ENCODE assay signal across 1 cellular context in the genomic region with DNA sequence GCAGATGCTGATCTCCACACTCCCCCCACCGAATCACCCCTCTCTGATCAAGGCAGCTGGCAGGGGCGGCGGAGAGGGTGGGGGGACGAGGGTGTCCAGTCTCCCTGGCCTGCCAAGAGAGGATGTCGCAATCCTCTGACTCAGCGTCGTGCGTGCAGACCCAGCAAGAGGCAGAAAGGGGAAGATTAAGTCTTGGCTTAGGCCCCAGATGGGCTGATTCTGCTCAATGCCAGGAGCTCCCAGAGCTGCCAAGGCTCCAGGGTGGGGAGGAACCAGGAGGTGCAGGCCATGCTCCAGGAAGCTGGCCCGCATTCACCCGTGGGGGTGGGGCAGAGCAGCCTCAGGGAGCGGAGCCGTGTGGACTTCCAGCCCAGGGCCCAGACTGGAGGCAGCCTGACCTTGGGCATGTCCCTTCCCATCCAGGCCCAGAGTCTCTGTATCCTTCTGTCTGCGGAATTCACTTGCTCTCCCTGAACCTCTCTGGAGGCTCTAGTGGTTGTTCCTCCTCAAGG.
TF ChIP-seq lines count a peak whose summit lies in the region.

No MANE protein-coding gene starts in this region.

TF ChIP-seq in HepG2, 621 proteins besides CTCF, POLR2A, EP300 and RAD21 (continued from another document and continues in another):
- TF ChIP-seq, protein P1, sequence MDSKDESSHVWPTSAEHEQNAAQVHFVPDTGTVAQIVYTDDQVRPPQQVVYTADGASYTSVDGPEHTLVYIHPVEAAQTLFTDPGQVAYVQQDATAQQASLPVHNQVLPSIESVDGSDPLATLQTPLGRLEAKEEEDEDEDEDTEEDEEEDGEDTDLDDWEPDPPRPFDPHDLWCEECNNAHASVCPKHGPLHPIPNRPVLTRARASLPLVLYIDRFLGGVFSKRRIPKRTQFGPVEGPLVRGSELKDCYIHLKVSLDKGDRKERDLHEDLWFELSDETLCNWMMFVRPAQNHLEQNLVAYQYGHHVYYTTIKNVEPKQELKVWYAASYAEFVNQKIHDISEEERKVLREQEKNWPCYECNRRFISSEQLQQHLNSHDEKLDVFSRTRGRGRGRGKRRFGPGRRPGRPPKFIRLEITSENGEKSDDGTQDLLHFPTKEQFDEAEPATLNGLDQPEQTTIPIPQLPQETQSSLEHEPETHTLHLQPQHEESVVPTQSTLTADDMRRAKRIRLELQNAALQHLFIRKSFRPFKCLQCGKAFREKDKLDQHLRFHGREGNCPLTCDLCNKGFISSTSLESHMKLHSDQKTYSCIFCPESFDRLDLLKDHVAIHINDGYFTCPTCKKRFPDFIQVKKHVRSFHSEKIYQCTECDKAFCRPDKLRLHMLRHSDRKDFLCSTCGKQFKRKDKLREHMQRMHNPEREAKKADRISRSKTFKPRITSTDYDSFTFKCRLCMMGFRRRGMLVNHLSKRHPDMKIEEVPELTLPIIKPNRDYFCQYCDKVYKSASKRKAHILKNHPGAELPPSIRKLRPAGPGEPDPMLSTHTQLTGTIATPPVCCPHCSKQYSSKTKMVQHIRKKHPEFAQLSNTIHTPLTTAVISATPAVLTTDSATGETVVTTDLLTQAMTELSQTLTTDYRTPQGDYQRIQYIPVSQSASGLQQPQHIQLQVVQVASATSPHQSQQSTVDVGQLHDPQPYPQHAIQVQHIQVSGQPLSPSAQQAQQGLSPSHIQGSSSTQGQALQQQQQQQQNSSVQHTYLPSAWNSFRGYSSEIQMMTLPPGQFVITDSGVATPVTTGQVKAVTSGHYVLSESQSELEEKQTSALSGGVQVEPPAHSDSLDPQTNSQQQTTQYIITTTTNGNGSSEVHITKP (CRISPR knock-in tag; IDR thresholded peaks at IDR 0.05; ENCODE audit: low read depth): no peak
- TF ChIP-seq ZNF17 (CRISPR knock-in tag; IDR thresholded peaks at IDR 0.05) (no peak), ZNF674 (CRISPR knock-in tag; IDR thresholded peaks at IDR 0.05; ENCODE audit: low read depth) (no peak), NFRKB (IDR thresholded peaks at IDR 0.05) (no peak), CCAR2 (optimal IDR thresholded peaks at IDR 0.05; ENCODE audit: low read depth, low read length) (no peak), RNF2 (conservative IDR thresholded peaks at IDR 0.05; ENCODE audit: low read depth) (no peak), ZNF546 (CRISPR knock-in tag; conservative IDR thresholded peaks at IDR 0.05) (no peak), ZNF761 (CRISPR knock-in tag; conservative IDR thresholded peaks at IDR 0.05) (no peak), TOE1 (CRISPR knock-in tag; IDR thresholded peaks at IDR 0.05) (no peak), CBX1 (IDR thresholded peaks at IDR 0.05; ENCODE audit: low read depth) (peak; percentile 76), TAF1 (CRISPR knock-in tag; IDR thresholded peaks at IDR 0.05) (peak; percentile 32; the same call in 1 of the 2 replicates), ZNF616 (CRISPR knock-in tag; IDR thresholded peaks at IDR 0.05; ENCODE audit: low read depth) (no peak), MZF1 (CRISPR knock-in tag; IDR thresholded peaks at IDR 0.05; ENCODE audit: borderline replicate concordance) (no peak), ZNF121 (CRISPR knock-in tag; IDR thresholded peaks at IDR 0.05) (peak; percentile 44), ZNF430 (CRISPR knock-in tag; IDR thresholded peaks at IDR 0.05) (no peak), ZNF263 (CRISPR knock-in tag; IDR thresholded peaks at IDR 0.05) (peak; percentile 26; the same call in 1 of the 2 replicates), ZNF136 (CRISPR knock-in tag; IDR thresholded peaks at IDR 0.05; ENCODE audit: low read depth) (no peak), ZNF124 (CRISPR knock-in tag; IDR thresholded peaks at IDR 0.05) (no peak), ZBTB8A (CRISPR knock-in tag; IDR thresholded peaks at IDR 0.05; ENCODE audit: borderline replicate concordance, low read depth) (no peak), ZNF550 (CRISPR knock-in tag; IDR thresholded peaks at IDR 0.05; ENCODE audit: borderline replicate concordance) (no peak), MXI1 (IDR thresholded peaks at IDR 0.05; ENCODE audit: borderline replicate concordance, low read depth, low read length) (no peak), MTA3 (CRISPR knock-in tag; IDR thresholded peaks at IDR 0.05) (no peak), ZNF251 (CRISPR knock-in tag; IDR thresholded peaks at IDR 0.05) (no peak), ZNF709 (CRISPR knock-in tag; IDR thresholded peaks at IDR 0.05) (no peak), KLF11 (CRISPR knock-in tag; IDR thresholded peaks at IDR 0.05) (no peak), ZNF326 (CRISPR knock-in tag; IDR thresholded peaks at IDR 0.05; ENCODE audit: borderline replicate concordance) (no peak)
- TF ChIP-seq, protein P2, sequence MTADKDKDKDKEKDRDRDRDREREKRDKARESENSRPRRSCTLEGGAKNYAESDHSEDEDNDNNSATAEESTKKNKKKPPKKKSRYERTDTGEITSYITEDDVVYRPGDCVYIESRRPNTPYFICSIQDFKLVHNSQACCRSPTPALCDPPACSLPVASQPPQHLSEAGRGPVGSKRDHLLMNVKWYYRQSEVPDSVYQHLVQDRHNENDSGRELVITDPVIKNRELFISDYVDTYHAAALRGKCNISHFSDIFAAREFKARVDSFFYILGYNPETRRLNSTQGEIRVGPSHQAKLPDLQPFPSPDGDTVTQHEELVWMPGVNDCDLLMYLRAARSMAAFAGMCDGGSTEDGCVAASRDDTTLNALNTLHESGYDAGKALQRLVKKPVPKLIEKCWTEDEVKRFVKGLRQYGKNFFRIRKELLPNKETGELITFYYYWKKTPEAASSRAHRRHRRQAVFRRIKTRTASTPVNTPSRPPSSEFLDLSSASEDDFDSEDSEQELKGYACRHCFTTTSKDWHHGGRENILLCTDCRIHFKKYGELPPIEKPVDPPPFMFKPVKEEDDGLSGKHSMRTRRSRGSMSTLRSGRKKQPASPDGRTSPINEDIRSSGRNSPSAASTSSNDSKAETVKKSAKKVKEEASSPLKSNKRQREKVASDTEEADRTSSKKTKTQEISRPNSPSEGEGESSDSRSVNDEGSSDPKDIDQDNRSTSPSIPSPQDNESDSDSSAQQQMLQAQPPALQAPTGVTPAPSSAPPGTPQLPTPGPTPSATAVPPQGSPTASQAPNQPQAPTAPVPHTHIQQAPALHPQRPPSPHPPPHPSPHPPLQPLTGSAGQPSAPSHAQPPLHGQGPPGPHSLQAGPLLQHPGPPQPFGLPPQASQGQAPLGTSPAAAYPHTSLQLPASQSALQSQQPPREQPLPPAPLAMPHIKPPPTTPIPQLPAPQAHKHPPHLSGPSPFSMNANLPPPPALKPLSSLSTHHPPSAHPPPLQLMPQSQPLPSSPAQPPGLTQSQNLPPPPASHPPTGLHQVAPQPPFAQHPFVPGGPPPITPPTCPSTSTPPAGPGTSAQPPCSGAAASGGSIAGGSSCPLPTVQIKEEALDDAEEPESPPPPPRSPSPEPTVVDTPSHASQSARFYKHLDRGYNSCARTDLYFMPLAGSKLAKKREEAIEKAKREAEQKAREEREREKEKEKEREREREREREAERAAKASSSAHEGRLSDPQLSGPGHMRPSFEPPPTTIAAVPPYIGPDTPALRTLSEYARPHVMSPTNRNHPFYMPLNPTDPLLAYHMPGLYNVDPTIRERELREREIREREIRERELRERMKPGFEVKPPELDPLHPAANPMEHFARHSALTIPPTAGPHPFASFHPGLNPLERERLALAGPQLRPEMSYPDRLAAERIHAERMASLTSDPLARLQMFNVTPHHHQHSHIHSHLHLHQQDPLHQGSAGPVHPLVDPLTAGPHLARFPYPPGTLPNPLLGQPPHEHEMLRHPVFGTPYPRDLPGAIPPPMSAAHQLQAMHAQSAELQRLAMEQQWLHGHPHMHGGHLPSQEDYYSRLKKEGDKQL (CRISPR knock-in tag; IDR thresholded peaks at IDR 0.05; ENCODE audit: low read depth): 0 out of 2 replicates have a peak, but pooled peaks have one; percentile 10
- TF ChIP-seq, protein P3, sequence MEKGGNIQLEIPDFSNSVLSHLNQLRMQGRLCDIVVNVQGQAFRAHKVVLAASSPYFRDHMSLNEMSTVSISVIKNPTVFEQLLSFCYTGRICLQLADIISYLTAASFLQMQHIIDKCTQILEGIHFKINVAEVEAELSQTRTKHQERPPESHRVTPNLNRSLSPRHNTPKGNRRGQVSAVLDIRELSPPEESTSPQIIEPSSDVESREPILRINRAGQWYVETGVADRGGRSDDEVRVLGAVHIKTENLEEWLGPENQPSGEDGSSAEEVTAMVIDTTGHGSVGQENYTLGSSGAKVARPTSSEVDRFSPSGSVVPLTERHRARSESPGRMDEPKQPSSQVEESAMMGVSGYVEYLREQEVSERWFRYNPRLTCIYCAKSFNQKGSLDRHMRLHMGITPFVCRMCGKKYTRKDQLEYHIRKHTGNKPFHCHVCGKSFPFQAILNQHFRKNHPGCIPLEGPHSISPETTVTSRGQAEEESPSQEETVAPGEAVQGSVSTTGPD (CRISPR knock-in tag; IDR thresholded peaks at IDR 0.05): no peak
- TF ChIP-seq, protein P4, sequence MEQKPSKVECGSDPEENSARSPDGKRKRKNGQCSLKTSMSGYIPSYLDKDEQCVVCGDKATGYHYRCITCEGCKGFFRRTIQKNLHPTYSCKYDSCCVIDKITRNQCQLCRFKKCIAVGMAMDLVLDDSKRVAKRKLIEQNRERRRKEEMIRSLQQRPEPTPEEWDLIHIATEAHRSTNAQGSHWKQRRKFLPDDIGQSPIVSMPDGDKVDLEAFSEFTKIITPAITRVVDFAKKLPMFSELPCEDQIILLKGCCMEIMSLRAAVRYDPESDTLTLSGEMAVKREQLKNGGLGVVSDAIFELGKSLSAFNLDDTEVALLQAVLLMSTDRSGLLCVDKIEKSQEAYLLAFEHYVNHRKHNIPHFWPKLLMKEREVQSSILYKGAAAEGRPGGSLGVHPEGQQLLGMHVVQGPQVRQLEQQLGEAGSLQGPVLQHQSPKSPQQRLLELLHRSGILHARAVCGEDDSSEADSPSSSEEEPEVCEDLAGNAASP (CRISPR knock-in tag; IDR thresholded peaks at IDR 0.05; ENCODE audit: borderline replicate concordance): peak; percentile 82; the same call in 1 of the 2 replicates
- TF ChIP-seq, protein P5, sequence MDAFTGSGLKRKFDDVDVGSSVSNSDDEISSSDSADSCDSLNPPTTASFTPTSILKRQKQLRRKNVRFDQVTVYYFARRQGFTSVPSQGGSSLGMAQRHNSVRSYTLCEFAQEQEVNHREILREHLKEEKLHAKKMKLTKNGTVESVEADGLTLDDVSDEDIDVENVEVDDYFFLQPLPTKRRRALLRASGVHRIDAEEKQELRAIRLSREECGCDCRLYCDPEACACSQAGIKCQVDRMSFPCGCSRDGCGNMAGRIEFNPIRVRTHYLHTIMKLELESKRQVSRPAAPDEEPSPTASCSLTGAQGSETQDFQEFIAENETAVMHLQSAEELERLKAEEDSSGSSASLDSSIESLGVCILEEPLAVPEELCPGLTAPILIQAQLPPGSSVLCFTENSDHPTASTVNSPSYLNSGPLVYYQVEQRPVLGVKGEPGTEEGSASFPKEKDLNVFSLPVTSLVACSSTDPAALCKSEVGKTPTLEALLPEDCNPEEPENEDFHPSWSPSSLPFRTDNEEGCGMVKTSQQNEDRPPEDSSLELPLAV (CRISPR knock-in tag; conservative IDR thresholded peaks at IDR 0.05; ENCODE audit: low read depth): no peak
- TF ChIP-seq, protein P6, sequence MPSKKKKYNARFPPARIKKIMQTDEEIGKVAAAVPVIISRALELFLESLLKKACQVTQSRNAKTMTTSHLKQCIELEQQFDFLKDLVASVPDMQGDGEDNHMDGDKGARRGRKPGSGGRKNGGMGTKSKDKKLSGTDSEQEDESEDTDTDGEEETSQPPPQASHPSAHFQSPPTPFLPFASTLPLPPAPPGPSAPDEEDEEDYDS (CRISPR knock-in tag; IDR thresholded peaks at IDR 0.05): no peak
- TF ChIP-seq, protein P7, sequence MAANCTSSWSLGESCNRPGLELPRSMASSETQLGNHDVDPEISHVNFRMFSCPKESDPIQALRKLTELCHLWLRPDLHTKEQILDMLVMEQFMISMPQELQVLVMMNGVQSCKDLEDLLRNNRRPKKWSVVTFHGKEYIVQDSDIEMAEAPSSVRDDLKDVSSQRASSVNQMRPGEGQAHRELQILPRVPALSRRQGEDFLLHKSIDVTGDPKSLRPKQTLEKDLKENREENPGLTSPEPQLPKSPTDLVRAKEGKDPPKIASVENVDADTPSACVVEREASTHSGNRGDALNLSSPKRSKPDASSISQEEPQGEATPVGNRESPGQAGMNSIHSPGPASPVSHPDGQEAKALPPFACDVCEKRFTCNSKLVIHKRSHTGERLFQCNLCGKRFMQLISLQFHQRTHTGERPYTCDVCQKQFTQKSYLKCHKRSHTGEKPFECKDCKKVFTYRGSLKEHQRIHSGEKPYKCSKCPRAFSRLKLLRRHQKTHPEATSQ (CRISPR knock-in tag; IDR thresholded peaks at IDR 0.05; ENCODE audit: borderline replicate concordance): no peak
- TF ChIP-seq, protein P8, sequence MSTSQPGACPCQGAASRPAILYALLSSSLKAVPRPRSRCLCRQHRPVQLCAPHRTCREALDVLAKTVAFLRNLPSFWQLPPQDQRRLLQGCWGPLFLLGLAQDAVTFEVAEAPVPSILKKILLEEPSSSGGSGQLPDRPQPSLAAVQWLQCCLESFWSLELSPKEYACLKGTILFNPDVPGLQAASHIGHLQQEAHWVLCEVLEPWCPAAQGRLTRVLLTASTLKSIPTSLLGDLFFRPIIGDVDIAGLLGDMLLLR (CRISPR knock-in tag; IDR thresholded peaks at IDR 0.05): no peak
- TF ChIP-seq, protein P9, sequence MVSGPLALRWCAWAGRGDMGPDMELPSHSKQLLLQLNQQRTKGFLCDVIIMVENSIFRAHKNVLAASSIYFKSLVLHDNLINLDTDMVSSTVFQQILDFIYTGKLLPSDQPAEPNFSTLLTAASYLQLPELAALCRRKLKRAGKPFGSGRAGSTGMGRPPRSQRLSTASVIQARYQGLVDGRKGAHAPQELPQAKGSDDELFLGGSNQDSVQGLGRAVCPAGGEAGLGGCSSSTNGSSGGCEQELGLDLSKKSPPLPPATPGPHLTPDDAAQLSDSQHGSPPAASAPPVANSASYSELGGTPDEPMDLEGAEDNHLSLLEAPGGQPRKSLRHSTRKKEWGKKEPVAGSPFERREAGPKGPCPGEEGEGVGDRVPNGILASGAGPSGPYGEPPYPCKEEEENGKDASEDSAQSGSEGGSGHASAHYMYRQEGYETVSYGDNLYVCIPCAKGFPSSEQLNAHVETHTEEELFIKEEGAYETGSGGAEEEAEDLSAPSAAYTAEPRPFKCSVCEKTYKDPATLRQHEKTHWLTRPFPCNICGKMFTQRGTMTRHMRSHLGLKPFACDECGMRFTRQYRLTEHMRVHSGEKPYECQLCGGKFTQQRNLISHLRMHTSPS (CRISPR knock-in tag; IDR thresholded peaks at IDR 0.05; ENCODE audit: low read depth): peak; percentile 60; the same call in 1 of the 2 replicates
- TF ChIP-seq, protein P10, sequence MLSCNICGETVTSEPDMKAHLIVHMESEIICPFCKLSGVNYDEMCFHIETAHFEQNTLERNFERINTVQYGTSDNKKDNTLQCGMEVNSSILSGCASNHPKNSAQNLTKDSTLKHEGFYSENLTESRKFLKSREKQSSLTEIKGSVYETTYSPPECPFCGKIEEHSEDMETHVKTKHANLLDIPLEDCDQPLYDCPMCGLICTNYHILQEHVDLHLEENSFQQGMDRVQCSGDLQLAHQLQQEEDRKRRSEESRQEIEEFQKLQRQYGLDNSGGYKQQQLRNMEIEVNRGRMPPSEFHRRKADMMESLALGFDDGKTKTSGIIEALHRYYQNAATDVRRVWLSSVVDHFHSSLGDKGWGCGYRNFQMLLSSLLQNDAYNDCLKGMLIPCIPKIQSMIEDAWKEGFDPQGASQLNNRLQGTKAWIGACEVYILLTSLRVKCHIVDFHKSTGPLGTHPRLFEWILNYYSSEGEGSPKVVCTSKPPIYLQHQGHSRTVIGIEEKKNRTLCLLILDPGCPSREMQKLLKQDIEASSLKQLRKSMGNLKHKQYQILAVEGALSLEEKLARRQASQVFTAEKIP (CRISPR knock-in tag; IDR thresholded peaks at IDR 0.05; ENCODE audit: borderline replicate concordance): no peak
